In the genomic region with DNA sequence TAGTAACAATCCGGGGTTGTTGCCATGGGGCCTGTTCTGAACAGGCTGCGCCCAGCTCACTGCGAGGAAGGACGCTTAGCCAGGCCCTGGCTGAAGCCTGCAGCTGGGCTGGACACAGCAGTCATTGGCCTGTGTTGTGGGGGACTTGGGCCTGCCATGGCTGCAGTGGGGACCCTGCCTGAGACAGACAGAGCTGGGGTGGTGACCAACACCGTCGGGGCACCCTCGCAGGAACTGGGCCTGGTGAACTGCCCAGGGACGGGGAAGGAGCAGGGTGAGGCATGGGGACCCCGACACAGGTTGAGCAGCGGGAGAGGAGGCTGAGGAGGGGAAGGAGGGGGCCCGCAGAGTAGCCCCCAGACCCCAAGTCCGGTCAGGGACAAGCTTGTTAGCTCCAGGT, we compare ENCODE assay signal across 32 cellular contexts. TPM values are rescaled to one million over a fixed set of nuclear protein-coding genes. Genes with fewer than 3 reads are reported as not detected.
"Had no signal": no experiment of that assay in that cellular context is flagged by ENCODE, and none has a peak within 500 bp of the region (broad histone marks: within the 10 kb centered on the region; RNA-seq: fewer than 3 reads in every experiment).

No MANE protein-coding gene starts in this region.

- H3K4me2 ChIP-seq: hepatocyte, smooth muscle cell had no signal

- H3K27me3 Mint-ChIP-seq: naive B cell; stimulated activated memory B cell treated with anti-CD40 and anti-IgM and Interleukin-4, amounts not matched to agents 10 μg/mL and 1 μg/mL and 100 μg/mL, for 72 hours; type B pancreatic cell had no signal

- H3K4me3 Mint-ChIP-seq: dendritic cell treated with granulocyte-macrophage colony-stimulating factor and Interleukin-4, amounts not matched to agents 40 ng/mL and 50 ng/mL, for 4 days; endodermal cell; naive B cell; nephron; stimulated activated memory B cell treated with anti-CD40 and anti-IgM and Interleukin-4, amounts not matched to agents 10 μg/mL and 1 μg/mL and 100 μg/mL, for 72 hours; type B pancreatic cell had no signal

- H3K4me1 ChIP-seq: gastrocnemius medialis, left lung, lower lobe of right lung, psoas muscle, testis had no signal

- H3K36me3 Mint-ChIP-seq: naive B cell; stimulated activated memory B cell treated with anti-CD40 and anti-IgM and Interleukin-4, amounts not matched to agents 10 μg/mL and 1 μg/mL and 100 μg/mL, for 72 hours; type B pancreatic cell had no signal

- FAIRE-seq: colon had no signal

- H3K27me3 ChIP-seq: gastrocnemius medialis, hepatocyte, left lung, ovary, testis had no signal

- ATAC-seq: esophagus mucosa; gastrocnemius medialis; left lung; lower lobe of right lung; psoas muscle; sciatic nerve; stimulated activated memory B cell treated with anti-CD40 and anti-IgM and Interleukin-4, amounts not matched to agents 10 μg/mL and 1 μg/mL and 100 μg/mL, for 72 hours; stimulated activated naive CD8-positive, alpha-beta T cell treated with anti-CD3 and anti-CD28 coated beads, Interleukin-15, Interleukin-2, amounts not matched to agents 100 U/mL and 50 U/mL, for 24 hours had no signal

- H3K9me3 Mint-ChIP-seq: dendritic cell treated with granulocyte-macrophage colony-stimulating factor and Interleukin-4, amounts not matched to agents 40 ng/mL and 50 ng/mL, for 4 days; endodermal cell; naive B cell; nephron; stimulated activated memory B cell treated with anti-CD40 and anti-IgM and Interleukin-4, amounts not matched to agents 10 μg/mL and 1 μg/mL and 100 μg/mL, for 72 hours; type B pancreatic cell had no signal

- H3K79me2 ChIP-seq: hepatocyte had no signal

- H3K9me3 ChIP-seq: gastrocnemius medialis, left lung, lower lobe of right lung, ovary, psoas muscle, testis, tibial artery had no signal

- H3K27ac Mint-ChIP-seq: dendritic cell treated with granulocyte-macrophage colony-stimulating factor and Interleukin-4, amounts not matched to agents 40 ng/mL and 50 ng/mL, for 4 days; endodermal cell; naive B cell; nephron; stimulated activated memory B cell treated with anti-CD40 and anti-IgM and Interleukin-4, amounts not matched to agents 10 μg/mL and 1 μg/mL and 100 μg/mL, for 72 hours; type B pancreatic cell had no signal

- H3K36me3 ChIP-seq: gastrocnemius medialis, left lung, lower lobe of right lung, ovary, tibial artery had no signal

- H3K4me1 Mint-ChIP-seq: endodermal cell; naive B cell; nephron; stimulated activated memory B cell treated with anti-CD40 and anti-IgM and Interleukin-4, amounts not matched to agents 10 μg/mL and 1 μg/mL and 100 μg/mL, for 72 hours had no signal

- DNase-seq: central memory CD4-positive, alpha-beta T cell; effector CD8-positive, alpha-beta T cell; endodermal cell; foreskin fibroblast; gastrocnemius medialis; head of caudate nucleus; left cardiac atrium; left lung; lower lobe of right lung; naive B cell; occipital lobe; ovary; posterior cingulate gyrus; psoas muscle; stimulated activated CD4-positive, alpha-beta T cell treated with anti-CD3 and anti-CD28 coated beads, Interleukin-12 subunit alpha, Interleukin-12 subunit beta, amount 100 ng/mL, for 4 hours; stimulated activated CD4-positive, alpha-beta T cell treated with anti-CD3 and anti-CD28 coated beads, Interleukin-1b, Interleukin-23, amount 100 ng/mL, for 48 hours; stimulated activated CD4-positive, alpha-beta T cell treated with anti-CD3 and anti-CD28 coated beads, Interleukin-4, amount 100 ng/mL, for 24 hours; stimulated activated naive CD8-positive, alpha-beta T cell treated with anti-CD3 and anti-CD28 coated beads, Interleukin-15, Interleukin-2, amounts not matched to agents 100 U/mL and 50 U/mL, for 24 hours; substantia nigra; testis; tibial artery had no signal

- H3K27ac ChIP-seq: epithelial cell of prostate, gastrocnemius medialis, hepatocyte, left lung, lower lobe of right lung, ovary, psoas muscle, testis, tibial artery had no signal

- H3K4me3 ChIP-seq: gastrocnemius medialis, hepatocyte, left lung, lower lobe of right lung, ovary, psoas muscle, smooth muscle cell, testis, tibial artery had no signal

- H2AFZ ChIP-seq: hepatocyte had no signal

RNA-seq across cellular contexts. Expression of a gene that starts 8.9 kb away (rescaled TPM):
- total RNA-seq: cerebellum, occipital lobe had no signal
